ENCODE assay signal across 1 cellular context in genomic region chr17:17831208-17832039, GRCh38.
TF ChIP-seq lines count a peak whose summit lies in the region.

No MANE protein-coding gene starts in this region.

TF ChIP-seq in SK-N-SH, 30 proteins besides CTCF, POLR2A, EP300 and RAD21 (continued from another document):
- TF ChIP-seq, protein P1, sequence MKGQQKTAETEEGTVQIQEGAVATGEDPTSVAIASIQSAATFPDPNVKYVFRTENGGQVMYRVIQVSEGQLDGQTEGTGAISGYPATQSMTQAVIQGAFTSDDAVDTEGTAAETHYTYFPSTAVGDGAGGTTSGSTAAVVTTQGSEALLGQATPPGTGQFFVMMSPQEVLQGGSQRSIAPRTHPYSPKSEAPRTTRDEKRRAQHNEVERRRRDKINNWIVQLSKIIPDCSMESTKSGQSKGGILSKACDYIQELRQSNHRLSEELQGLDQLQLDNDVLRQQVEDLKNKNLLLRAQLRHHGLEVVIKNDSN (IDR thresholded peaks at IDR 0.05; ENCODE audit: borderline replicate concordance, low read depth): no peak
- TF ChIP-seq SIN3A (IDR thresholded peaks at IDR 0.05; ENCODE audit: borderline replicate concordance, low read depth, low read length) (no peak), RCOR1 (IDR thresholded peaks at IDR 0.05; ENCODE audit: low read length) (peak; percentile 95), YY1 (IDR thresholded peaks at IDR 0.05; ENCODE audit: low read depth) (no peak), JUND (IDR thresholded peaks at IDR 0.05) (no peak), RFX5 (IDR thresholded peaks at IDR 0.05; ENCODE audit: low read length) (no peak), FOSL2 (IDR thresholded peaks at IDR 0.05; ENCODE audit: borderline replicate concordance, low read depth) (no peak), POLR2AphosphoS5 (IDR thresholded peaks at IDR 0.05; ENCODE audit: low read depth, low read length) (no peak), TAF1 (IDR thresholded peaks at IDR 0.05; ENCODE audit: borderline replicate concordance, low read depth, low read length) (no peak), ELF1 (IDR thresholded peaks at IDR 0.05) (no peak), PBX3 (IDR thresholded peaks at IDR 0.05) (no peak), GATA2 (CRISPR knock-in tag; IDR thresholded peaks at IDR 0.05) (peak; percentile 42; the same call in 1 of the 2 replicates), FOXM1 (IDR thresholded peaks at IDR 0.05; ENCODE audit: low read depth) (no peak), MAX (IDR thresholded peaks at IDR 0.05; ENCODE audit: low read depth) (no peak), EZH2phosphoT487 (IDR thresholded peaks at IDR 0.05; ENCODE audit: borderline replicate concordance, low read depth) (no peak), GABPA (IDR thresholded peaks at IDR 0.05; ENCODE audit: low read depth) (no peak), TCF12 (IDR thresholded peaks at IDR 0.05) (peak; percentile 35), MEF2A (IDR thresholded peaks at IDR 0.05; ENCODE audit: borderline replicate concordance, low read depth) (no peak), SMC3 (IDR thresholded peaks at IDR 0.05; ENCODE audit: low read depth, low read length) (no peak; the same call in 1 of the 2 replicates), FOXJ3 (CRISPR knock-in tag; IDR thresholded peaks at IDR 0.05) (peak; percentile 82), RXRA (IDR thresholded peaks at IDR 0.05; ENCODE audit: borderline replicate concordance, low read depth) (no peak), REST (IDR thresholded peaks at IDR 0.05; ENCODE audit: low read depth, low read length) (no peak), NFIC (IDR thresholded peaks at IDR 0.05; ENCODE audit: borderline replicate concordance) (no peak)
- TF ChIP-seq, protein P2, sequence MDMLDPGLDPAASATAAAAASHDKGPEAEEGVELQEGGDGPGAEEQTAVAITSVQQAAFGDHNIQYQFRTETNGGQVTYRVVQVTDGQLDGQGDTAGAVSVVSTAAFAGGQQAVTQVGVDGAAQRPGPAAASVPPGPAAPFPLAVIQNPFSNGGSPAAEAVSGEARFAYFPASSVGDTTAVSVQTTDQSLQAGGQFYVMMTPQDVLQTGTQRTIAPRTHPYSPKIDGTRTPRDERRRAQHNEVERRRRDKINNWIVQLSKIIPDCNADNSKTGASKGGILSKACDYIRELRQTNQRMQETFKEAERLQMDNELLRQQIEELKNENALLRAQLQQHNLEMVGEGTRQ (IDR thresholded peaks at IDR 0.05; ENCODE audit: borderline replicate concordance, low read depth, low read length): no peak
